Comparison of ENCODE assay signal across 1 cellular context in the genomic region with DNA sequence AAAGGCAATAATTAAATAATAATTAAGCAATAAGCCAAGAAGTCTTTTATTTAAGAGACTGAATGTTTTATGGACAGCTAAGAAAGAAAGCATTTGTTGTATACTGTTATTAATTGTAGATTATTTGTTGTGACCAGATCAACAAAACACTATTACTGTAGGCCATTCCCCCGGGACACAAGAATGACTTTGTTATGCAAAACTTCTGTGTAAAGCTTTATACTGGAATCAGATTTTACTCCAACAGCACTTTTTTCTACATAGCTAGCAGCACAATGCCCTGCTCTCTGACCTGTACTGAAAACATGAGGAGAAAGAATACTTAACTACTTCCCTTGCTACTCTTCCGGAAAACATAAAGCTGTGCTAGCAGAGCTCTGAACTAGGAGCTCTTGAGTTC.
TF ChIP-seq lines count a peak whose summit lies in the region.

No MANE protein-coding gene starts in this region.

TF ChIP-seq in endothelial cell of umbilical vein, 7 proteins besides CTCF, POLR2A, EP300 and RAD21:
- TF ChIP-seq, protein P1, sequence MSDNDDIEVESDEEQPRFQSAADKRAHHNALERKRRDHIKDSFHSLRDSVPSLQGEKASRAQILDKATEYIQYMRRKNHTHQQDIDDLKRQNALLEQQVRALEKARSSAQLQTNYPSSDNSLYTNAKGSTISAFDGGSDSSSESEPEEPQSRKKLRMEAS (IDR thresholded peaks at IDR 0.05; ENCODE audit: insufficient read depth, insufficient read length), result no peak
- TF ChIP-seq MYC (IDR thresholded peaks at IDR 0.05; ENCODE audit: low read depth, low read length) (no peak), JUN (IDR thresholded peaks at IDR 0.05; ENCODE audit: borderline replicate concordance, insufficient read depth, insufficient read length, low read depth) (no peak), GATA2 (IDR thresholded peaks at IDR 0.05; ENCODE audit: insufficient read depth, insufficient read length, low read depth, low read length) (no peak), FOS (IDR thresholded peaks at IDR 0.05; ENCODE audit: borderline replicate concordance, insufficient read depth, low read length) (no peak), EZH2 (IDR thresholded peaks at IDR 0.05; ENCODE audit: borderline replicate concordance, low read depth, low read length, severe bottlenecking) (no peak), POLR2AphosphoS5 (IDR thresholded peaks at IDR 0.05; ENCODE audit: insufficient read depth, low read depth, low read length) (no peak)
